ENCODE assay signal across 1 cellular context in genomic region chr3:123201557-123202427, GRCh38.
TF ChIP-seq lines count a peak whose summit lies in the region.

SEC22A (plus strand) TSS chr3:123201943; CDS start chr3:123209218, 7,275 bp downstream.

TF ChIP-seq in HepG2, 621 proteins besides CTCF, POLR2A, EP300 and RAD21 (continued from another document and continues in another):
- no peak for TF ChIP-seq RERE (CRISPR knock-in tag; IDR thresholded peaks at IDR 0.05; ENCODE audit: low read depth)
- TF ChIP-seq ARID4A (CRISPR knock-in tag; IDR thresholded peaks at IDR 0.05; ENCODE audit: borderline replicate concordance) = peak; percentile 87; the same call in 1 of the 2 replicates
- TF ChIP-seq MYC (CRISPR knock-in tag; IDR thresholded peaks at IDR 0.05; ENCODE audit: borderline replicate concordance) = peak; percentile 61; the same call in 1 of the 2 replicates
- TF ChIP-seq ZNF224 (CRISPR knock-in tag; IDR thresholded peaks at IDR 0.05) = no peak
- no peak for TF ChIP-seq USF2 (IDR thresholded peaks at IDR 0.05; ENCODE audit: low read depth, low read length)
- no peak for TF ChIP-seq USF2 (CRISPR knock-in tag; IDR thresholded peaks at IDR 0.05; ENCODE audit: borderline replicate concordance)
- TF ChIP-seq THAP9 (CRISPR knock-in tag; IDR thresholded peaks at IDR 0.05; ENCODE audit: borderline replicate concordance) = peak; percentile 59; the same call in 1 of the 2 replicates
- peak; percentile 39; the same call in 1 of the 2 replicates for TF ChIP-seq ZNF543 (CRISPR knock-in tag; IDR thresholded peaks at IDR 0.05)
- no peak for TF ChIP-seq ZNF556 (CRISPR knock-in tag; IDR thresholded peaks at IDR 0.05; ENCODE audit: borderline replicate concordance)
- peak; percentile 58; the same call in 1 of the 2 replicates for TF ChIP-seq ZBTB14 (CRISPR knock-in tag; IDR thresholded peaks at IDR 0.05)
- TF ChIP-seq ZNF747 (CRISPR knock-in tag; IDR thresholded peaks at IDR 0.05; ENCODE audit: borderline replicate concordance) = no peak; the same call in 1 of the 2 replicates
- TF ChIP-seq ZNF740 (CRISPR knock-in tag; IDR thresholded peaks at IDR 0.05) = no peak
- TF ChIP-seq CSRNP2 (CRISPR knock-in tag; conservative IDR thresholded peaks at IDR 0.05; ENCODE audit: low read depth) = no peak
- TF ChIP-seq SMARCE1 (IDR thresholded peaks at IDR 0.05; ENCODE audit: borderline replicate concordance) = no peak
- no peak for TF ChIP-seq SRSF4 (IDR thresholded peaks at IDR 0.05; ENCODE audit: low read depth, low read length, poor library complexity, severe bottlenecking)
- TF ChIP-seq ZNF17 (CRISPR knock-in tag; IDR thresholded peaks at IDR 0.05) = no peak
- no peak for TF ChIP-seq ZFP37 (CRISPR knock-in tag; IDR thresholded peaks at IDR 0.05; ENCODE audit: borderline replicate concordance)
- TF ChIP-seq FOXP4 (CRISPR knock-in tag; IDR thresholded peaks at IDR 0.05) = no peak
- peak; percentile 87 for TF ChIP-seq POLR2G (IDR thresholded peaks at IDR 0.05; ENCODE audit: low read depth, low read length)
- TF ChIP-seq TFE3 (CRISPR knock-in tag; IDR thresholded peaks at IDR 0.05) = 0 out of 2 replicates have a peak, but pooled peaks have one; percentile 12
- TF ChIP-seq TAF1 (CRISPR knock-in tag; IDR thresholded peaks at IDR 0.05) = peak; percentile 78
- no peak for TF ChIP-seq ZNF629 (CRISPR knock-in tag; conservative IDR thresholded peaks at IDR 0.05)
- no peak for TF ChIP-seq TARDBP (CRISPR knock-in tag; IDR thresholded peaks at IDR 0.05)
- TF ChIP-seq PRPF4 (IDR thresholded peaks at IDR 0.05; ENCODE audit: low read depth, low read length, poor library complexity, severe bottlenecking) = no peak
- TF ChIP-seq KLF13 (CRISPR knock-in tag; IDR thresholded peaks at IDR 0.05) = no peak
